ENCODE assay signal across 20 cellular contexts in the genomic region with DNA sequence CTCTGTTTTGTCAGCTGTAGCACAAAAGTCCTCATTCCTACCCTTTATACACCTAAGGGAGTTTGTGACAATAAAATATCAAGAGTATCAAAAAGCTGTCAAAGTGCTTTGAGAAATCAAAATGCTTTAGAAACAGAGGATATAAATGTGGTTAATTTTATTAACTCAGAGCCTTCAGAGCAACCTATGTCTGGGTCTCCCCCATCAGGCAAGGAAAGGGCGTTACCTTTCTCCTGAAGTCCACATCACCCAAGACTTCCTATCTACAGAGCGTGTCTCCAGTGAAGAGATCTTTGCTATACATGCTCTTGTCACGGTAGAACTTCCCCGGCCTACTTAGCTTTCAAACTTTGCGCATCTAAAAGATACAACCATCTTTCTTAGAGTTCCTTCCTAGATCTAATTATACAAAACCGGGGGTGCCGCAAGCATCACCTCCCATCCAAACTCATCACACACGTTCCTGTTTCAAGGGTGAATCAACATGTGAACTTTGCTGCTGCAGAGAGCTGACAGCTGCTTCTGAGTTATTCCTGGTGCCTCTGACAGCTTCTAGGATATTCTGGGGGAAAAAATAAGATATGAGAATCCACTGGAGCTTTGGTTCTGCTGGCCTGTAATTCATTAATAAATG.
A peak's percentile ranks its signal among the peaks of the same experiment; 100 is the strongest.
DNase-seq lines count a peak whose midpoint lies in the region; ATAC-seq and TF ChIP-seq lines count a peak whose summit lies in the region.
"Had no signal": no experiment of that assay in that cellular context is flagged by ENCODE, and none has a peak within 500 bp of the region (broad histone marks: within the 10 kb centered on the region; RNA-seq: fewer than 3 reads in every experiment).

No MANE protein-coding gene starts in this region.

- POLR2A ChIA-PET in SK-N-SH (lab: Yijun Ruan, JAX) = no interaction called here

- H3K27me3 Mint-ChIP-seq in nephron (ENCODE audit: low read depth) = no peaks in the 10 kb centered on the region

- 92% methylated on average over 8 of the region's 8 CpGs for WGBS in SK-N-SH (ENCODE audit: low lambda C conversion rate)

- H3K4me1 Mint-ChIP-seq in nephron = peaks cover 28% of the 10 kb centered on the region
- H3K4me1 Mint-ChIP-seq: GM23338 had no signal

- no peaks in the 10 kb centered on the region for H3K27me3 ChIP-seq in SK-N-SH (ENCODE audit: insufficient read depth)
- no peaks in the 10 kb centered on the region for H3K27me3 ChIP-seq in Loucy (ENCODE audit: insufficient read depth, low read length, poor library complexity, severe bottlenecking)
- H3K27me3 ChIP-seq: BLaER1 treated with 17β-estradiol and CSF1 and Interleukin-3, amounts not matched to agents 10 nM and 100 nM had no signal

- TF ChIP-seq CTCF in SK-N-SH (IDR thresholded peaks at IDR 0.05) = no peak
- peak; percentile 50 for TF ChIP-seq CTCF in Loucy (conservative IDR thresholded peaks at IDR 0.05; ENCODE audit: low read length)
- TF ChIP-seq CTCF in choroid plexus epithelial cell (conservative IDR thresholded peaks at IDR 0.05; ENCODE audit: low read depth, low read length) = peak; percentile 11
- no peak for TF ChIP-seq CTCF in nephron (IDR thresholded peaks at IDR 0.05; ENCODE audit: unreplicated experiment in 3 of 3)

- H3K4me1 ChIP-seq in SK-N-SH (ENCODE audit: control insufficient read depth in 1 of 2, insufficient read depth in 2 of 2, low read depth in 1 of 2, low read length in 1 of 2) (peaks cover 0 to 6% of the 10 kb centered on the region in 2 experiments; a peak in 1 of 4 replicates), Loucy (ENCODE audit: insufficient read depth, low read length, poor library complexity, severe bottlenecking) (no peaks in the 10 kb centered on the region)

- H3K4me3 ChIP-seq in SK-N-SH (ENCODE audit: low read depth in 2 of 2, low read length in 1 of 2) (no peak overlapping the region), Loucy (ENCODE audit: low read length, poor library complexity, severe bottlenecking) (no peak overlapping the region), choroid plexus epithelial cell (ENCODE audit: low read depth, low read length) (no peak overlapping the region)
- H3K4me3 ChIP-seq: BLaER1 treated with 17β-estradiol and CSF1 and Interleukin-3, amounts not matched to agents 10 nM and 100 nM; GM23338; SK-N-MC had no signal

- H3K9me2 ChIP-seq in SK-N-SH (no peaks in the 10 kb centered on the region), Loucy (replicated peaks; ENCODE audit: low read depth, low read length) (no peaks in the 10 kb centered on the region)

- no peak for TF ChIP-seq EP300 in SK-N-SH (IDR thresholded peaks at IDR 0.05; ENCODE audit: borderline replicate concordance in 1 of 2, low read depth in 1 of 2, low read length in 1 of 2)

- H3F3A ChIP-seq in SK-N-SH (replicated peaks; ENCODE audit: insufficient read depth) (no peaks in the 10 kb centered on the region), Loucy (ENCODE audit: low read depth) (no peaks in the 10 kb centered on the region)

- peaks cover 5% of the 10 kb centered on the region for H3K79me2 ChIP-seq in SK-N-SH (ENCODE audit: insufficient read depth)
- no peaks in the 10 kb centered on the region for H3K79me2 ChIP-seq in Loucy (ENCODE audit: insufficient read depth, low read length)

- H3K4me3 Mint-ChIP-seq in nephron = no peak overlapping the region
- H3K4me3 Mint-ChIP-seq: CD4-positive, alpha-beta T cell; GM23338 had no signal

- peak; percentile 13; the same call in 1 of the 2 replicates for TF ChIP-seq RAD21 in SK-N-SH (IDR thresholded peaks at IDR 0.05; ENCODE audit: low read length)

- H3K9me3 Mint-ChIP-seq in nephron = no peaks in the 10 kb centered on the region
- H3K9me3 Mint-ChIP-seq: CD4-positive, alpha-beta T cell; GM23338 had no signal

- no peak for ATAC-seq in SK-N-SH treated with all-trans-retinoic acid at 6 μM for 48 hours
- no peak for ATAC-seq in HG03097 (IDR thresholded peaks at IDR 0.05; ENCODE audit: low FRiP score, unreplicated experiment)
- no peak for ATAC-seq in GM21723 (IDR thresholded peaks at IDR 0.05; ENCODE audit: unreplicated experiment)
- ATAC-seq: GM23338, Panc1 had no signal

- H3K27ac Mint-ChIP-seq in nephron = peak overlapping the region; percentile 1 to 34 (median 5)
- H3K27ac Mint-ChIP-seq: CD4-positive, alpha-beta T cell; GM23338 had no signal

- no peaks in the 10 kb centered on the region for H3K9me3 ChIP-seq in SK-N-SH
- H3K9me3 ChIP-seq in Loucy (ENCODE audit: insufficient read depth, low read depth, low read length) = no peaks in the 10 kb centered on the region
- H3K9me3 ChIP-seq: BLaER1 treated with 17β-estradiol and CSF1 and Interleukin-3, amounts not matched to agents 10 nM and 100 nM had no signal

- H2AFZ ChIP-seq in SK-N-SH (ENCODE audit: low read depth) (no peak overlapping the region), Loucy (ENCODE audit: low read length) (no peak overlapping the region)
- H2AFZ ChIP-seq: GM23338 had no signal

- no peak for DNase-seq in SK-N-SH
- no peak for DNase-seq in choroid plexus epithelial cell (ENCODE audit: low read depth)
- DNase-seq: CD4-positive, alpha-beta T cell; HCEC 1CT; Karpas-422; NCI-H187; NCI-H446; NCI-H524 treated with DMSO at 0.1 percent for 48 hours; NCI-H82; SIG-M5 had no signal

- CTCF ChIA-PET in SK-N-SH (lab: Yijun Ruan, JAX) = no interaction called here

- H3K9ac ChIP-seq in SK-N-SH (no peak overlapping the region), Loucy (ENCODE audit: low read depth, low read length, poor library complexity, severe bottlenecking) (no peak overlapping the region)
- H3K9ac ChIP-seq: BLaER1 treated with 17β-estradiol and CSF1 and Interleukin-3, amounts not matched to agents 10 nM and 100 nM had no signal

- no peak overlapping the region for H3K4me2 ChIP-seq in SK-N-SH
- no peak overlapping the region for H3K4me2 ChIP-seq in Loucy (ENCODE audit: low read depth, low read length, poor library complexity, severe bottlenecking)
- H3K4me2 ChIP-seq: BLaER1 treated with 17β-estradiol and CSF1 and Interleukin-3, amounts not matched to agents 10 nM and 100 nM; GM23338 had no signal

- no peak overlapping the region for H3K27ac ChIP-seq in SK-N-SH (ENCODE audit: low read depth in 2 of 2, low read length in 1 of 2)
- H3K27ac ChIP-seq: BLaER1 treated with 17β-estradiol and CSF1 and Interleukin-3, amounts not matched to agents 10 nM and 100 nM; RWPE1; SK-N-MC had no signal

- H3K36me3 ChIP-seq in SK-N-SH (replicated peaks in 1 of 2; ENCODE audit: control insufficient read depth in 1 of 2, insufficient read depth in 2 of 2, low read length in 1 of 2) (no peaks in the 10 kb centered on the region), Loucy (ENCODE audit: insufficient read depth, low read length) (no peaks in the 10 kb centered on the region)
- H3K36me3 ChIP-seq: BLaER1 treated with 17β-estradiol and CSF1 and Interleukin-3, amounts not matched to agents 10 nM and 100 nM had no signal

- peaks cover 22% of the 10 kb centered on the region for H3K36me3 Mint-ChIP-seq in nephron (ENCODE audit: low read depth)

- H4K20me1 ChIP-seq in SK-N-SH (ENCODE audit: insufficient read depth) = no peaks in the 10 kb centered on the region
- no peaks in the 10 kb centered on the region for H4K20me1 ChIP-seq in Loucy (ENCODE audit: insufficient read depth, low read length, poor library complexity, severe bottlenecking)
- H4K20me1 ChIP-seq: BLaER1 treated with 17β-estradiol and CSF1 and Interleukin-3, amounts not matched to agents 10 nM and 100 nM had no signal

TF ChIP-seq in SK-N-SH, 30 proteins besides CTCF, POLR2A, EP300 and RAD21:
- TF ChIP-seq GATA2 (CRISPR knock-in tag; IDR thresholded peaks at IDR 0.05) (no peak), RFX5 (IDR thresholded peaks at IDR 0.05; ENCODE audit: low read length) (no peak), JUND (IDR thresholded peaks at IDR 0.05) (no peak), TEAD4 (IDR thresholded peaks at IDR 0.05; ENCODE audit: borderline replicate concordance, insufficient read depth) (no peak)
- TF ChIP-seq, protein P1, sequence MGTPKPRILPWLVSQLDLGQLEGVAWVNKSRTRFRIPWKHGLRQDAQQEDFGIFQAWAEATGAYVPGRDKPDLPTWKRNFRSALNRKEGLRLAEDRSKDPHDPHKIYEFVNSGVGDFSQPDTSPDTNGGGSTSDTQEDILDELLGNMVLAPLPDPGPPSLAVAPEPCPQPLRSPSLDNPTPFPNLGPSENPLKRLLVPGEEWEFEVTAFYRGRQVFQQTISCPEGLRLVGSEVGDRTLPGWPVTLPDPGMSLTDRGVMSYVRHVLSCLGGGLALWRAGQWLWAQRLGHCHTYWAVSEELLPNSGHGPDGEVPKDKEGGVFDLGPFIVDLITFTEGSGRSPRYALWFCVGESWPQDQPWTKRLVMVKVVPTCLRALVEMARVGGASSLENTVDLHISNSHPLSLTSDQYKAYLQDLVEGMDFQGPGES (IDR thresholded peaks at IDR 0.05; ENCODE audit: low read depth, low read length) = no peak

TF ChIP-seq in SK-N-SH treated with all-trans-retinoic acid at 6 μM for 48 hours, 23 proteins besides CTCF, POLR2A, EP300 and RAD21 (continues in another document):
- TF ChIP-seq ZNF70 (CRISPR knock-in tag; IDR thresholded peaks at IDR 0.05) (no peak), BACH2 (CRISPR knock-in tag; IDR thresholded peaks at IDR 0.05; ENCODE audit: borderline replicate concordance) (no peak), ARNTL (CRISPR knock-in tag; IDR thresholded peaks at IDR 0.05; ENCODE audit: borderline replicate concordance, low read depth) (no peak), ZFP30 (CRISPR knock-in tag; IDR thresholded peaks at IDR 0.05) (no peak), PPARA (CRISPR knock-in tag; IDR thresholded peaks at IDR 0.05; ENCODE audit: borderline replicate concordance) (no peak), SNAI2 (CRISPR knock-in tag; IDR thresholded peaks at IDR 0.05) (no peak), ESRRG (CRISPR knock-in tag; IDR thresholded peaks at IDR 0.05) (no peak)
- TF ChIP-seq, protein P2, sequence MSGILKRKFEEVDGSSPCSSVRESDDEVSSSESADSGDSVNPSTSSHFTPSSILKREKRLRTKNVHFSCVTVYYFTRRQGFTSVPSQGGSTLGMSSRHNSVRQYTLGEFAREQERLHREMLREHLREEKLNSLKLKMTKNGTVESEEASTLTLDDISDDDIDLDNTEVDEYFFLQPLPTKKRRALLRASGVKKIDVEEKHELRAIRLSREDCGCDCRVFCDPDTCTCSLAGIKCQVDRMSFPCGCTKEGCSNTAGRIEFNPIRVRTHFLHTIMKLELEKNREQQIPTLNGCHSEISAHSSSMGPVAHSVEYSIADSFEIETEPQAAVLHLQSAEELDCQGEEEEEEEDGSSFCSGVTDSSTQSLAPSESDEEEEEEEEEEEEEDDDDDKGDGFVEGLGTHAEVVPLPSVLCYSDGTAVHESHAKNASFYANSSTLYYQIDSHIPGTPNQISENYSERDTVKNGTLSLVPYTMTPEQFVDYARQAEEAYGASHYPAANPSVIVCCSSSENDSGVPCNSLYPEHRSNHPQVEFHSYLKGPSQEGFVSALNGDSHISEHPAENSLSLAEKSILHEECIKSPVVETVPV (CRISPR knock-in tag; IDR thresholded peaks at IDR 0.05) = no peak

Comparison
In these comparisons a context has a peak if more than half of its experiments do, and no peak if none do; other contexts are left out.
1. CTCF ChIP-seq: peak in Loucy (single experiment) and choroid plexus epithelial cell (single experiment); none in SK-N-SH (single experiment) and nephron (0 of 3).